Comparison of ENCODE assay signal across 2 cellular contexts in genomic region chr1:15950763-15951295, GRCh38.
TF ChIP-seq lines count a peak whose summit lies in the region.

No MANE protein-coding gene starts in this region.

TF ChIP-seq in HCT116, 20 proteins besides CTCF, POLR2A, EP300 and RAD21:
- TF ChIP-seq JUND (IDR thresholded peaks at IDR 0.05) = peak; percentile 55; the same call in 1 of the 2 replicates
- TF ChIP-seq FOSL1 (IDR thresholded peaks at IDR 0.05; ENCODE audit: low read depth) = peak; percentile 68
- no peak for TF ChIP-seq POLR2AphosphoS5 (IDR thresholded peaks at IDR 0.05; ENCODE audit: low read depth, low read length)

TF ChIP-seq in endothelial cell of umbilical vein, 7 proteins besides CTCF, POLR2A, EP300 and RAD21:
- peak; percentile 22 for TF ChIP-seq GATA2 (IDR thresholded peaks at IDR 0.05; ENCODE audit: insufficient read depth, insufficient read length, low read depth, low read length)
- TF ChIP-seq EZH2 (IDR thresholded peaks at IDR 0.05; ENCODE audit: borderline replicate concordance, low read depth, low read length, severe bottlenecking) = no peak
- TF ChIP-seq JUN (IDR thresholded peaks at IDR 0.05; ENCODE audit: borderline replicate concordance, insufficient read depth, insufficient read length, low read depth) = peak; percentile 51
TF ChIP-seq in endothelial cell of umbilical vein: peak in this region for 2.
